In the genomic region with DNA sequence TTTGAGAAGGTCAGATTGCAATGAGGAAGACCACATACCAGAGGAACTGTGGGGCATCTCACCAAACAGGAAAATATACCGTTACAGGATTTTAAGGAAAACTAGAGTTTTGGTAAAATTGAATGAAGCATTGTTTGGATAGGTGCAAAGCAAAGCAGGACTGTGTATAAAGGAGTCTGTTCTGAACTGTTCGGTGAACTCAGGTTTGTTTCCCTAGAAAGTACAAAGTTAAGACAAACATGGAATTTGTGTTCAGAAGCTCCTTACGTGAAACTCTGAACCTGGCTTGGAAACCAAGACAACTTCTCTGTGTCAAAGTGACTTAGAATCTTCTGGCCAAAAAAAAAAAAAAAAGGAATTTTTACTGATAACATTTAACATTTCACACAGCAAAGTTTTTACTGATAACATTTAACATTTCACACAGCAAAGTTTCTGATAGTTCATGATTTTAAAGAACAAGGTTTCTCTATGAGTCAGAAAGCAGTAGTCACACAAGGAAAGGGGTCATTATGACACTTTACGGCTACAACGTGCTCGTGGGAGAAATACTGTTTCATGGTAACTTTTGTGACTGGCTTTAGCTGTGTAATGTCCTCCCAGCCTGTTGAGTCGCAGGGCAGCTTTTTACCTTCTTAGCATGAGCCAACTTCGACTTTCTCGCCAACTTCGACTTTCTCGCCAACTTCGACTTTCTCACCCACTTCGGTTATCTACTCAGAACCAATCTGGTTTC, we compare ENCODE assay signal across 10 cellular contexts. TPM values are rescaled to one million over a fixed set of nuclear protein-coding genes. Genes with fewer than 3 reads are reported as not detected.
DNase-seq lines count a peak whose midpoint lies in the region; ATAC-seq and TF ChIP-seq lines count a peak whose summit lies in the region.
"Had no signal": no experiment of that assay in that cellular context is flagged by ENCODE, and none has a peak within 500 bp of the region (broad histone marks: within the 10 kb centered on the region; RNA-seq: fewer than 3 reads in every experiment).

No MANE protein-coding gene starts in this region.

- H3K36me3 ChIP-seq in transverse colon, result peaks cover 0 to 13% (median 5%) of the 10 kb centered on the region in 4 donors

- no peak overlapping the region for H3K4me3 Mint-ChIP-seq in activated CD4-positive, alpha-beta T cell treated with anti-CD3 and anti-CD28 coated beads, Interleukin-2, amount 10 ng/mL, durations not matched to agents 7 days and 5 days
- peak overlapping the region; percentile 15 for H3K4me3 Mint-ChIP-seq in activated CD8-positive, alpha-beta T cell treated with anti-CD3 and anti-CD28 coated beads for 36 hours
- H3K4me3 Mint-ChIP-seq in stimulated activated effector memory CD8-positive, alpha-beta T cell treated with anti-CD3 and anti-CD28 coated beads, Interleukin-12 subunit alpha, Interleukin-12 subunit beta, amount 100 ng/mL, for 72 hours, result peak overlapping the region; percentile 47

- H3K27ac ChIP-seq in transverse colon, result no peak overlapping the region
- H3K27ac ChIP-seq: heart right ventricle had no signal

- H3K27ac Mint-ChIP-seq in activated CD4-positive, alpha-beta T cell treated with anti-CD3 and anti-CD28 coated beads, Interleukin-2, amount 10 ng/mL, durations not matched to agents 7 days and 5 days, result no peak overlapping the region
- H3K27ac Mint-ChIP-seq in activated CD8-positive, alpha-beta T cell treated with anti-CD3 and anti-CD28 coated beads for 36 hours, result peak overlapping the region; percentile 83
- H3K27ac Mint-ChIP-seq in stimulated activated effector memory CD8-positive, alpha-beta T cell treated with anti-CD3 and anti-CD28 coated beads, Interleukin-12 subunit alpha, Interleukin-12 subunit beta, amount 100 ng/mL, for 72 hours, result peak overlapping the region; percentile 55

- no peaks in the 10 kb centered on the region for H3K9me3 ChIP-seq in transverse colon

- no peaks in the 10 kb centered on the region for H3K4me1 ChIP-seq in transverse colon

- POLR2A ChIA-PET in activated CD4-positive, alpha-beta T cell treated with anti-CD3 and anti-CD28 coated beads, Interleukin-2, amount 10 ng/mL, durations not matched to agents 7 days and 5 days (lab: Charles Lee), result no interaction called here
- POLR2A ChIA-PET in activated CD8-positive, alpha-beta T cell treated with anti-CD3 and anti-CD28 coated beads for 36 hours (lab: Charles Lee), result interaction anchor here (0.6 to 2.1 kb wide), 8 partner anchors 11 to 32 kb away, joined by 3 to 6 read pairs (median 4); no protein-coding TSS in a partner anchor

- peaks cover 26% of the 10 kb centered on the region for H3K36me3 Mint-ChIP-seq in activated CD4-positive, alpha-beta T cell treated with anti-CD3 and anti-CD28 coated beads, Interleukin-2, amount 10 ng/mL, durations not matched to agents 7 days and 5 days (ENCODE audit: low read depth)
- H3K36me3 Mint-ChIP-seq in activated CD8-positive, alpha-beta T cell treated with anti-CD3 and anti-CD28 coated beads for 36 hours (ENCODE audit: low read depth), result peaks cover 29% of the 10 kb centered on the region
- peaks cover 18% of the 10 kb centered on the region for H3K36me3 Mint-ChIP-seq in stimulated activated effector memory CD8-positive, alpha-beta T cell treated with anti-CD3 and anti-CD28 coated beads, Interleukin-12 subunit alpha, Interleukin-12 subunit beta, amount 100 ng/mL, for 72 hours

- H3K4me1 Mint-ChIP-seq in activated CD4-positive, alpha-beta T cell treated with anti-CD3 and anti-CD28 coated beads, Interleukin-2, amount 10 ng/mL, durations not matched to agents 7 days and 5 days, result peaks cover 37% of the 10 kb centered on the region
- peaks cover 44% of the 10 kb centered on the region for H3K4me1 Mint-ChIP-seq in activated CD8-positive, alpha-beta T cell treated with anti-CD3 and anti-CD28 coated beads for 36 hours (ENCODE audit: low read depth)
- H3K4me1 Mint-ChIP-seq in stimulated activated effector memory CD8-positive, alpha-beta T cell treated with anti-CD3 and anti-CD28 coated beads, Interleukin-12 subunit alpha, Interleukin-12 subunit beta, amount 100 ng/mL, for 72 hours, result peaks cover 33% of the 10 kb centered on the region

- CTCF ChIA-PET in activated CD4-positive, alpha-beta T cell treated with anti-CD3 and anti-CD28 coated beads, Interleukin-2, amount 10 ng/mL, durations not matched to agents 7 days and 5 days (lab: Charles Lee), result interaction anchor here (0.6 to 1.9 kb wide), 5 partner anchors 12 to 141 kb away, joined by 3 to 6 read pairs (median 4); a partner anchor contains a TSS
- CTCF ChIA-PET in activated CD8-positive, alpha-beta T cell treated with anti-CD3 and anti-CD28 coated beads for 36 hours (lab: Charles Lee), result interaction anchor here (0.6 to 1.5 kb wide), 5 partner anchors 14 to 82 kb away, joined by 3 to 4 read pairs (median 4); no protein-coding TSS in a partner anchor

- in situ Hi-C loops in transverse colon (cut with MboI; ENCODE audit: low pct_ligation_motif_present in 1 of 4, low pct_unique_long_range_greater_than_20kb in 1 of 4, low sequenced_read_pairs in 3 of 4), result no loop called here

- H3K9me3 Mint-ChIP-seq in activated CD4-positive, alpha-beta T cell treated with anti-CD3 and anti-CD28 coated beads, Interleukin-2, amount 10 ng/mL, durations not matched to agents 7 days and 5 days, result peaks cover 3% of the 10 kb centered on the region
- peaks cover 10% of the 10 kb centered on the region for H3K9me3 Mint-ChIP-seq in activated CD8-positive, alpha-beta T cell treated with anti-CD3 and anti-CD28 coated beads for 36 hours
- H3K9me3 Mint-ChIP-seq in stimulated activated effector memory CD8-positive, alpha-beta T cell treated with anti-CD3 and anti-CD28 coated beads, Interleukin-12 subunit alpha, Interleukin-12 subunit beta, amount 100 ng/mL, for 72 hours, result peaks cover 7% of the 10 kb centered on the region

- WGBS in transverse colon (ENCODE audit: low coverage in 1 of 2), 2 donors, result 77 to 93% methylated on average over 9 to 13 of the region's 13 CpGs

- H3K4me3 ChIP-seq in transverse colon, result no peak overlapping the region
- H3K4me3 ChIP-seq: heart right ventricle had no signal

- peak; percentile 46 to 63 for DNase-seq in activated CD4-positive, alpha-beta T cell treated with anti-CD3 and anti-CD28 coated beads, Interleukin-2, amount 50 U/mL, for 48 hours
- no peak for DNase-seq in activated CD4-positive, alpha-beta T cell treated with anti-CD3 and anti-CD28 coated beads, Interleukin-2, amount 10 ng/mL, durations not matched to agents 7 days and 5 days
- peak; percentile 73 for DNase-seq in activated CD8-positive, alpha-beta T cell treated with anti-CD3 and anti-CD28 coated beads for 36 hours
- peak; percentile 20 to 69 for DNase-seq in stimulated activated effector memory CD8-positive, alpha-beta T cell treated with anti-CD3 and anti-CD28 coated beads, Interleukin-12 subunit alpha, Interleukin-12 subunit beta, amount 100 ng/mL, for 72 hours (ENCODE audit: low spot score in 2 of 2)
- DNase-seq in islet precursor cell (no peak), medulla oblongata (ENCODE audit: extremely low spot score) (no peak), transverse colon (no peak)
- DNase-seq: ACHN, heart right ventricle had no signal

- no peak for TF ChIP-seq CTCF in activated CD8-positive, alpha-beta T cell treated with anti-CD3 and anti-CD28 coated beads for 36 hours (IDR thresholded peaks at IDR 0.05)
- TF ChIP-seq CTCF in transverse colon (IDR thresholded peaks at IDR 0.05), result no peak

- no peaks in the 10 kb centered on the region for H3K27me3 Mint-ChIP-seq in activated CD4-positive, alpha-beta T cell treated with anti-CD3 and anti-CD28 coated beads, Interleukin-2, amount 10 ng/mL, durations not matched to agents 7 days and 5 days
- no peaks in the 10 kb centered on the region for H3K27me3 Mint-ChIP-seq in activated CD8-positive, alpha-beta T cell treated with anti-CD3 and anti-CD28 coated beads for 36 hours

- TF ChIP-seq POLR2A in transverse colon (IDR thresholded peaks at IDR 0.05), result no peak

- TF ChIP-seq EP300 in transverse colon (IDR thresholded peaks at IDR 0.05; ENCODE audit: low read depth), result no peak

- ATAC-seq in HG02798 (IDR thresholded peaks at IDR 0.05; ENCODE audit: poor library complexity, unreplicated experiment), result peak; percentile 77
- peak; percentile 95 for ATAC-seq in activated CD8-positive, alpha-beta T cell treated with anti-CD3 and anti-CD28 coated beads for 36 hours
- ATAC-seq in stimulated activated effector memory CD8-positive, alpha-beta T cell treated with anti-CD3 and anti-CD28 coated beads, Interleukin-12 subunit alpha, Interleukin-12 subunit beta, amount 100 ng/mL, for 72 hours, result peak; percentile 99
- ATAC-seq: heart right ventricle had no signal

- intact Hi-C loops in activated CD8-positive, alpha-beta T cell treated with anti-CD3 and anti-CD28 coated beads for 36 hours (cut with micrococcal nuclease), result no loop called here
- intact Hi-C loops in transverse colon (cut with DNase I; ENCODE audit: low total_unique reads), result no loop called here

- no peaks in the 10 kb centered on the region for H3K27me3 ChIP-seq in transverse colon
- H3K27me3 ChIP-seq: heart right ventricle had no signal

RNA-seq across cellular contexts. Expression of a gene that starts 21.2 kb away (rescaled TPM):
- total RNA-seq in activated CD4-positive, alpha-beta T cell treated with anti-CD3 and anti-CD28 coated beads, Interleukin-2, amount 10 ng/mL, durations not matched to agents 7 days and 5 days, result 10 to 100 TPM; 17.9 to 18.8 TPM
- total RNA-seq in activated CD8-positive, alpha-beta T cell treated with anti-CD3 and anti-CD28 coated beads for 36 hours, result 10 to 100 TPM; 15.5 to 16.4 TPM
- 10 to 100 TPM; 20.2 to 26.9 (median 22.5) TPM for total RNA-seq in transverse colon

RNA-seq across cellular contexts. Expression of a gene that starts 36.9 kb away (rescaled TPM):
- total RNA-seq in activated CD4-positive, alpha-beta T cell treated with anti-CD3 and anti-CD28 coated beads, Interleukin-2, amount 10 ng/mL, durations not matched to agents 7 days and 5 days, result 10 to 100 TPM; 64.1 to 72.3 TPM
- total RNA-seq in activated CD8-positive, alpha-beta T cell treated with anti-CD3 and anti-CD28 coated beads for 36 hours, result 100 to 1,000 TPM in 1 of 2 experiments, 10 to 100 TPM in 1; 96.4 to 103 TPM
- total RNA-seq in transverse colon, result 10 to 100 TPM; 27.3 to 49.7 (median 40.3) TPM

Comparison
In these comparisons a context has a peak if more than half of its experiments do, and no peak if none do; other contexts are left out.
1. DNase-seq: peak in activated CD4-positive, alpha-beta T cell treated with anti-CD3 and anti-CD28 coated beads, Interleukin-2, amount 50 U/mL, for 48 hours (2 of 2), activated CD8-positive, alpha-beta T cell treated with anti-CD3 and anti-CD28 coated beads for 36 hours (single experiment) and stimulated activated effector memory CD8-positive, alpha-beta T cell treated with anti-CD3 and anti-CD28 coated beads, Interleukin-12 subunit alpha, Interleukin-12 subunit beta, amount 100 ng/mL, for 72 hours (2 of 2); none in activated CD4-positive, alpha-beta T cell treated with anti-CD3 and anti-CD28 coated beads, Interleukin-2, amount 10 ng/mL, durations not matched to agents 7 days and 5 days (single experiment), islet precursor cell (single experiment), medulla oblongata (single experiment) and transverse colon (single experiment).
2. Peak in every context shown above with its lines, with median percentiles within 50 percentile points of each other: ATAC-seq.